In genomic region chr4:114599231-114600065, GRCh38 we compare ENCODE assay signal across 8 cellular contexts. TPM values are rescaled to one million over a fixed set of nuclear protein-coding genes. Genes with fewer than 3 reads are reported as not detected.
DNase-seq lines count a peak whose midpoint lies in the region; ATAC-seq lines count a peak whose summit lies in the region.

No MANE protein-coding gene starts in this region.

- no peaks in the 10 kb centered on the region for H3K4me1 ChIP-seq in naive thymus-derived CD4-positive, alpha-beta T cell (ENCODE audit: control insufficient read depth in 2 of 2, insufficient read depth in 2 of 2, low read length in 2 of 2)

- CTCF ChIA-PET in naive thymus-derived CD4-positive, alpha-beta T cell (lab: Charles Lee): no interaction called here

- DNase-seq in NCI-H146 (lab: John Stamatoyannopoulos, UW): peak; percentile 73
- no peak for DNase-seq in NCI-H146 treated with DMSO at 0.1 percent for 48 hours (lab: John Stamatoyannopoulos, UW; ENCODE audit: unreplicated experiment)
- peak; percentile 80 for DNase-seq in NCI-H69 (lab: John Stamatoyannopoulos, UW)
- DNase-seq in ecto neural progenitor cell (ENCODE audit: low spot score): peak; percentile 67
- no peak for DNase-seq in naive thymus-derived CD4-positive, alpha-beta T cell
- DNase-seq in activated effector memory CD4-positive, alpha-beta T cell treated with Interleukin-2 at 50 U/mL for 16 hours: no peak
- no peak for DNase-seq in stimulated activated naive CD4-positive, alpha-beta T cell (lab: John Stamatoyannopoulos, UW)

- H3K36me3 ChIP-seq in naive thymus-derived CD4-positive, alpha-beta T cell (ENCODE audit: control insufficient read depth in 2 of 3, insufficient read depth in 3 of 3, low read length in 3 of 3): no peaks in the 10 kb centered on the region

- no peaks in the 10 kb centered on the region for H3K9me3 ChIP-seq in naive thymus-derived CD4-positive, alpha-beta T cell (ENCODE audit: control insufficient read depth in 2 of 3, low read length in 3 of 3)

- peaks cover 6 to 14% (median 9%) of the 10 kb centered on the region in 7 donors for H3K4me1 Mint-ChIP-seq in naive thymus-derived CD4-positive, alpha-beta T cell

- H3K4me3 Mint-ChIP-seq in naive thymus-derived CD4-positive, alpha-beta T cell: peak overlapping the region; percentile 24 to 75 (median 53)

- H3K27me3 Mint-ChIP-seq in naive thymus-derived CD4-positive, alpha-beta T cell: peaks cover 21 to 55% (median 48%) of the 10 kb centered on the region in 5 donors

- peaks cover 0 to 2% (median 0%) of the 10 kb centered on the region in 11 donors for H3K9me3 Mint-ChIP-seq in naive thymus-derived CD4-positive, alpha-beta T cell

- no peaks in the 10 kb centered on the region for H3K36me3 Mint-ChIP-seq in naive thymus-derived CD4-positive, alpha-beta T cell

- intact Hi-C loops in naive thymus-derived CD4-positive, alpha-beta T cell (cut with micrococcal nuclease): no loop called here

- POLR2A ChIA-PET in naive thymus-derived CD4-positive, alpha-beta T cell (lab: Charles Lee): no interaction called here

- H3K4me3 ChIP-seq in naive thymus-derived CD4-positive, alpha-beta T cell (ENCODE audit: low read length): no peak overlapping the region

- H3K27ac ChIP-seq in naive thymus-derived CD4-positive, alpha-beta T cell (ENCODE audit: low read depth, low read length): no peak overlapping the region

- no peak overlapping the region for H3K27ac Mint-ChIP-seq in naive thymus-derived CD4-positive, alpha-beta T cell

- no peaks in the 10 kb centered on the region for H3K27me3 ChIP-seq in naive thymus-derived CD4-positive, alpha-beta T cell (ENCODE audit: control insufficient read depth in 2 of 2, insufficient read depth in 2 of 2, low read length in 2 of 2)

- no peak for ATAC-seq in naive thymus-derived CD4-positive, alpha-beta T cell
- ATAC-seq in GM21447 (IDR thresholded peaks at IDR 0.05; ENCODE audit: unreplicated experiment): no peak

RNA-seq across cellular contexts. Expression of gene UGT8, which starts 0.8 kb away (rescaled TPM):
- total RNA-seq in naive thymus-derived CD4-positive, alpha-beta T cell: under 1 TPM in 1 of 5 experiments, not detected in 4; 0.13 TPM
- not detected for polyA plus RNA-seq in naive thymus-derived CD4-positive, alpha-beta T cell

Comparison
In these comparisons a context has a peak if more than half of its experiments do, and no peak if none do; other contexts are left out.
1. DNase-seq: peak in NCI-H146 (single experiment), NCI-H69 (single experiment) and ecto neural progenitor cell (single experiment); none in NCI-H146 treated with DMSO at 0.1 percent for 48 hours (single experiment), naive thymus-derived CD4-positive, alpha-beta T cell (0 of 9), activated effector memory CD4-positive, alpha-beta T cell treated with Interleukin-2 at 50 U/mL for 16 hours (single experiment) and stimulated activated naive CD4-positive, alpha-beta T cell (0 of 6).